In the genomic region with DNA sequence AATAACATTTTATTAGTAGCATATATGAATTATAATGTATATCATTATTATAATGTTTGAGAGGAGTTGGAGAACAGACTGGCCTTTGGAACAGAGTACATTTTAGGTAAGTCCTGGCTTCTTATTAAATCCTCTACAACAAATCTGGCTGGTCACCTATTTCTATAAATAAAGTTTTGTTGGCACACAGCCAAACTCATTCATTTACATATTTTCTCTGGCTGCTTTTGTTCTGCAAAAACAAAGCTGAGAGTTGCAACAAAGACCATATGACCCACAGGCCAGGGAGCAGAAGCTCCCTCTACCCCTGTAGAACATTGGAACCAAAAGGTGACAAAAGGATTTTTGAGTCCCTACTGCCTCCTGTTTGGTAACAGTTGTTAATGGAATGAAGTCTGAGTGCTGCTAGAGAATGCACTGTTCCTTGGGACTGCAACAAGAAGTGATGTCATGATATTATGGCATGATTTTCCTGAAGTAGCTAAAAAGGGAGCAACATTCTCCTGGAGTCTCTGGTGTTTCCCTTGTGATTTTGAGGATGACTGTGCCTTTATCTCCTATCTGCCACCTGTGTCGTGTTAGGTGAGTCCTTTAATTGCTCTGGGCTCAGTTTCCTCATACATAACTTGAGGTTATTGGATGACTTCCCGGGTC, we compare ENCODE assay signal across 16 cellular contexts. TPM values are rescaled to one million over a fixed set of nuclear protein-coding genes. Genes with fewer than 3 reads are reported as not detected.
"Had no signal": no experiment of that assay in that cellular context is flagged by ENCODE, and none has a peak within 500 bp of the region (broad histone marks: within the 10 kb centered on the region; RNA-seq: fewer than 3 reads in every experiment).

No MANE protein-coding gene starts in this region.

- DNase-seq: activated effector memory CD4-positive, alpha-beta T cell treated with Interleukin-2 at 50 U/mL for 16 hours; activated T-cell treated with anti-CD3 and anti-CD28 coated beads, Interleukin-2, amount 50 U/mL, for 24 hours; foreskin keratinocyte; head of caudate nucleus; left lung; occipital lobe; psoas muscle; stimulated activated CD4-positive, alpha-beta T cell treated with anti-CD3 and anti-CD28 coated beads, Interleukin-12 subunit alpha, Interleukin-12 subunit beta, amount 100 ng/mL, for 4 hours; stimulated activated naive CD4-positive, alpha-beta T cell treated with Interleukin-2 at 50 U/mL for 16 hours had no signal

- H3K9me3 Mint-ChIP-seq: activated naive CD4-positive, alpha-beta T cell treated with anti-CD3 and anti-CD28 coated beads, Interleukin-2, amount 50 U/mL, for 72 hours; activated T-cell treated with anti-CD3 and anti-CD28 coated beads, Interleukin-2, amount 50 U/mL, for 24 hours; natural killer cell treated with Interleukin-12 subunit alpha and Interleukin-12 subunit beta and Interleukin-15 and Interleukin-18, amount 100 ng/mL, for 72 hours had no signal

- H3K4me1 ChIP-seq: foreskin keratinocyte, left lung, psoas muscle had no signal

- H3K36me3 Mint-ChIP-seq: natural killer cell treated with Interleukin-12 subunit alpha and Interleukin-12 subunit beta and Interleukin-15 and Interleukin-18, amount 100 ng/mL, for 72 hours had no signal

- H3K27ac Mint-ChIP-seq: activated naive CD4-positive, alpha-beta T cell treated with anti-CD3 and anti-CD28 coated beads, Interleukin-2, amount 50 U/mL, for 72 hours; activated T-cell treated with anti-CD3 and anti-CD28 coated beads, Interleukin-2, amount 50 U/mL, for 24 hours; natural killer cell treated with Interleukin-12 subunit alpha and Interleukin-12 subunit beta and Interleukin-15 and Interleukin-18, amount 100 ng/mL, for 72 hours had no signal

- H3K36me3 ChIP-seq: esophagus muscularis mucosa, left lung had no signal

- H3K27ac ChIP-seq: esophagus muscularis mucosa, foreskin keratinocyte, left lung, psoas muscle had no signal

- ATAC-seq: activated naive CD4-positive, alpha-beta T cell treated with anti-CD3 and anti-CD28 coated beads, Interleukin-2, amount 50 U/mL, for 72 hours; foreskin keratinocyte; left lung; natural killer cell treated with Interleukin-12 subunit alpha and Interleukin-12 subunit beta and Interleukin-15 and Interleukin-18, amount 100 ng/mL, for 72 hours; psoas muscle; sciatic nerve had no signal

- H3K4me3 ChIP-seq: esophagus muscularis mucosa, left lung, psoas muscle had no signal

- H3K4me3 Mint-ChIP-seq: activated T-cell treated with anti-CD3 and anti-CD28 coated beads, Interleukin-2, amount 50 U/mL, for 24 hours; natural killer cell treated with Interleukin-12 subunit alpha and Interleukin-12 subunit beta and Interleukin-15 and Interleukin-18, amount 100 ng/mL, for 72 hours had no signal

- H3K9me3 ChIP-seq: esophagus muscularis mucosa, left lung, psoas muscle had no signal

RNA-seq across cellular contexts. Expression of a gene that starts 22.0 kb away (rescaled TPM):
- total RNA-seq: activated naive CD4-positive, alpha-beta T cell treated with anti-CD3 and anti-CD28 coated beads, Interleukin-2, amount 50 U/mL, for 72 hours; bronchial epithelial cell; esophagus muscularis mucosa; foreskin keratinocyte; left lung; mucosa of gallbladder; natural killer cell treated with Interleukin-12 subunit alpha and Interleukin-12 subunit beta and Interleukin-15 and Interleukin-18, amount 100 ng/mL, for 72 hours; sciatic nerve; T-helper 2 cell treated with Interferon-gamma antibody and Interleukin-4, amounts not matched to agents 100 ng/mL and 5 ng/mL, for 36 hours had no signal
- polyA plus RNA-seq: foreskin keratinocyte had no signal
